ENCODE assay signal across 11 cellular contexts in genomic region chr2:16614314-16614860, GRCh38. TPM values are rescaled to one million over a fixed set of nuclear protein-coding genes. Genes with fewer than 3 reads are reported as not detected.
DNase-seq lines count a peak whose midpoint lies in the region; ATAC-seq and TF ChIP-seq lines count a peak whose summit lies in the region.
"Had no signal": no experiment of that assay in that cellular context is flagged by ENCODE, and none has a peak within 500 bp of the region (broad histone marks: within the 10 kb centered on the region; RNA-seq: fewer than 3 reads in every experiment).

No MANE protein-coding gene starts in this region.

- CTCF ChIA-PET in naive thymus-derived CD4-positive, alpha-beta T cell (lab: Charles Lee): interaction anchor here (0.7 to 4.7 kb wide), 4 partner anchors 8 to 142 kb away, joined by 3 to 32 read pairs (median 4); no protein-coding TSS in a partner anchor

- in situ Hi-C loops in brain microvascular endothelial cell (cut with HindIII; ENCODE audit: low pct_ligation_motif_present, low sequenced_read_pairs) (no loop called here), ACHN (cut with HindIII; ENCODE audit: low pct_ligation_motif_present, low pct_unique_long_range_greater_than_20kb, low sequenced_read_pairs) (no loop called here)

- no peak overlapping the region for H3K27ac Mint-ChIP-seq in naive thymus-derived CD4-positive, alpha-beta T cell

- ATAC-seq in HG03097 (IDR thresholded peaks at IDR 0.05; ENCODE audit: low FRiP score, unreplicated experiment) (no peak), GM21515 (IDR thresholded peaks at IDR 0.05; ENCODE audit: unreplicated experiment) (no peak)
- no peak for ATAC-seq in naive thymus-derived CD4-positive, alpha-beta T cell

- POLR2A ChIA-PET in naive thymus-derived CD4-positive, alpha-beta T cell (lab: Charles Lee): no interaction called here

- no peaks in the 10 kb centered on the region for H3K9me3 ChIP-seq in naive thymus-derived CD4-positive, alpha-beta T cell (ENCODE audit: control insufficient read depth in 2 of 3, low read length in 3 of 3)
- H3K9me3 ChIP-seq: suprapubic skin had no signal

- no peak overlapping the region for H3K4me3 Mint-ChIP-seq in naive thymus-derived CD4-positive, alpha-beta T cell

- intact Hi-C loops in naive thymus-derived CD4-positive, alpha-beta T cell (cut with micrococcal nuclease): no loop called here

- no peak for TF ChIP-seq CTCF in brain microvascular endothelial cell (IDR thresholded peaks at IDR 0.05; ENCODE audit: low read depth, low read length, missing control alignments)

- H3K36me3 Mint-ChIP-seq in naive thymus-derived CD4-positive, alpha-beta T cell: no peaks in the 10 kb centered on the region

- H3K4me1 ChIP-seq in naive thymus-derived CD4-positive, alpha-beta T cell (ENCODE audit: control insufficient read depth in 2 of 2, insufficient read depth in 2 of 2, low read length in 2 of 2): no peaks in the 10 kb centered on the region

- H3K27me3 Mint-ChIP-seq in naive thymus-derived CD4-positive, alpha-beta T cell: peaks cover 3 to 22% (median 10%) of the 10 kb centered on the region in 5 donors

- no peaks in the 10 kb centered on the region for H3K9me3 Mint-ChIP-seq in naive thymus-derived CD4-positive, alpha-beta T cell

- no peak overlapping the region for H3K4me3 ChIP-seq in brain microvascular endothelial cell (ENCODE audit: low read depth, low read length)
- no peak overlapping the region for H3K4me3 ChIP-seq in naive thymus-derived CD4-positive, alpha-beta T cell (ENCODE audit: low read length)
- H3K4me3 ChIP-seq: suprapubic skin had no signal

- DNase-seq in COLO668 (lab: John Stamatoyannopoulos, UW; ENCODE audit: unreplicated experiment): peak; percentile 71
- peak; percentile 71 for DNase-seq in NCI-H146 (lab: John Stamatoyannopoulos, UW)
- peak; percentile 57 for DNase-seq in brain microvascular endothelial cell
- DNase-seq in myocyte (ENCODE audit: low read depth): peak; percentile 70
- no peak for DNase-seq in ACHN
- no peak for DNase-seq in naive thymus-derived CD4-positive, alpha-beta T cell
- DNase-seq: Karpas-422, WERI-Rb-1 had no signal

- H3K27me3 ChIP-seq in brain microvascular endothelial cell (replicated peaks): no peaks in the 10 kb centered on the region
- no peaks in the 10 kb centered on the region for H3K27me3 ChIP-seq in naive thymus-derived CD4-positive, alpha-beta T cell (ENCODE audit: control insufficient read depth in 2 of 2, insufficient read depth in 2 of 2, low read length in 2 of 2)
- H3K27me3 ChIP-seq: suprapubic skin had no signal

- H3K27ac ChIP-seq in brain microvascular endothelial cell: no peak overlapping the region
- no peak overlapping the region for H3K27ac ChIP-seq in naive thymus-derived CD4-positive, alpha-beta T cell (ENCODE audit: low read depth, low read length)
- H3K27ac ChIP-seq: suprapubic skin, WERI-Rb-1 had no signal

- H3K36me3 ChIP-seq in brain microvascular endothelial cell (replicated peaks): no peaks in the 10 kb centered on the region
- no peaks in the 10 kb centered on the region for H3K36me3 ChIP-seq in naive thymus-derived CD4-positive, alpha-beta T cell (ENCODE audit: control insufficient read depth in 2 of 3, insufficient read depth in 3 of 3, low read length in 3 of 3)
- H3K36me3 ChIP-seq: suprapubic skin, WERI-Rb-1 had no signal

- peaks cover 0 to 3% (median 0%) of the 10 kb centered on the region in 7 donors for H3K4me1 Mint-ChIP-seq in naive thymus-derived CD4-positive, alpha-beta T cell

RNA-seq across cellular contexts. Expression of gene CYRIA, which starts 51.2 kb away (rescaled TPM):
- 6.9 and 7.6 TPM in 2 replicates for total RNA-seq in myocyte
- polyA plus RNA-seq in myocyte (2012): 4.9 TPM
- total RNA-seq in naive thymus-derived CD4-positive, alpha-beta T cell: 10 to 100 TPM in 1 of 5 experiments, 1 to 10 TPM in 2, under 1 TPM in 2; 0.16 to 48.7 (median 1.1) TPM
- 1 to 10 TPM in 1 of 2 donors, under 1 TPM in 1; 0.70 to 1.6 TPM for polyA plus RNA-seq in naive thymus-derived CD4-positive, alpha-beta T cell

Comparison
In these comparisons a context has a peak if more than half of its experiments do, and no peak if none do; other contexts are left out.
1. DNase-seq: peak in COLO668 (single experiment), NCI-H146 (single experiment), brain microvascular endothelial cell (single experiment) and myocyte (single experiment); none in ACHN (single experiment) and naive thymus-derived CD4-positive, alpha-beta T cell (0 of 9).